1 cellular context compared by ENCODE assay signal in the genomic region with DNA sequence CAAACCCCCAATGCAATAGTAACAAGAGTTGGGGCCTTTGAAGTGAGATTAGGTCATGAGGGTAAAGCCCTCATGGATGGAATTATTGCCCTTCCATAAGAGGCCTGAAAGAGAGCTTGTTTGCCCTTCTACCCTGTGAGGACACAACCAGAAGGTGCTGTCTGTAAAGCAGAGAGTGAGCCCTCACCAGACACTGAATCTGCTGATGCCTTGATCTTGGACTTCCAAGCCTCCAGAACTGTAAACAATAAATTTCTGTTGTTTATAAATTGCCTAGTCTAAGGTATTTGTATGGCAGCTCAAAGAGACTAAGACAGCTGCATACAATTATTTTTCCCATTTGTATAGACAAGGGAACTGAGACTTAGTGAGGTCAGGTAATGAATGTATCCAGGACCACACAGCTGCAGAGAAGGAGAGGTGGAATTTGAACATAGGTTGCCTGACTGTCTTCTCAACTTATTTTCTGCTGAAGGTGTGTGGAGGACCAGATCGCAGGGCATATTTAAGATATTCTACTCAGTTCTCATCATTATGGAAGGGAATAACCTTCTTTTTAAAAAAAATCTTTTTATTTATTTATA.
TF ChIP-seq lines count a peak whose summit lies in the region.

No MANE protein-coding gene starts in this region.

TF ChIP-seq in GM12878, 131 proteins besides CTCF, POLR2A, EP300 and RAD21:
- TF ChIP-seq MTA3 (IDR thresholded peaks at IDR 0.05; ENCODE audit: borderline replicate concordance, low read length) (no peak), SPI1 (IDR thresholded peaks at IDR 0.05; ENCODE audit: borderline replicate concordance, insufficient read depth, low read depth, low read length) (peak; percentile 37; the same call in 1 of the 2 replicates)
